In the genomic region with DNA sequence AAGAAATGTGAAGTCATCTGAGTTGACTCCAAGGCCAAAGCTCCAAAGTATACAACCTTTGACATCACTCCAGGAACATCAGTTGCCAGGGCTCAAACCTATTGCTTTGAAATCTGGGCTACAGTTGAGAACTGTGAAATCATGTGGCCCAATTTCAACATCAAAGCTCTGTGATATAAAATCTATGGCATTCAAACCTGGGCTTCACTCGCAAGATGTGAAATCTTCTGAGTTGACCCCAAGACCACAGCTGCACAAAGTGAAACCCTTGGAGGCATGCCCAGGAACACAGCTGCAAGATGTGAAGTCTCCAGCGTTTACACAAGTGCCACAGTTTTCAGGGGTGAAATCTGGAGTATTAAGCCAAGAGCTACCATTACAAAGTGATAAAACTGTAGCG, we compare ENCODE assay signal across 1 cellular context.
TF ChIP-seq lines count a peak whose summit lies in the region.

No MANE protein-coding gene starts in this region.

TF ChIP-seq in IMR-90, 13 proteins besides CTCF, POLR2A, EP300 and RAD21:
- TF ChIP-seq RFX5 (IDR thresholded peaks at IDR 0.05; ENCODE audit: low read depth, low read length) (no peak), CHD1 (IDR thresholded peaks at IDR 0.05; ENCODE audit: low read depth, low read length) (no peak), MAFK (IDR thresholded peaks at IDR 0.05; ENCODE audit: low read depth, low read length) (no peak), RCOR1 (IDR thresholded peaks at IDR 0.05; ENCODE audit: insufficient replicate concordance, low read length) (no peak), SMC3 (IDR thresholded peaks at IDR 0.05; ENCODE audit: low read depth, low read length) (no peak), CEBPB (IDR thresholded peaks at IDR 0.05; ENCODE audit: low read depth, low read length) (peak; percentile 24; the same call in 1 of the 2 replicates)
